Comparison of ENCODE assay signal across 20 cellular contexts in genomic region chr15:25170781-25171110, GRCh38.
A peak's percentile ranks its signal among the peaks of the same experiment; 100 is the strongest.
DNase-seq lines count a peak whose midpoint lies in the region; ATAC-seq and TF ChIP-seq lines count a peak whose summit lies in the region.
"Had no signal": no experiment of that assay in that cellular context is flagged by ENCODE, and none has a peak within 500 bp of the region (broad histone marks: within the 10 kb centered on the region; RNA-seq: fewer than 3 reads in every experiment).

No MANE protein-coding gene starts in this region.

- POLR2A ChIA-PET in activated B cell treated with CpG ODN at 0.5 μM for 24 hours (lab: Charles Lee): no interaction called here

- intact Hi-C loops in left ventricle myocardium superior (cut with micrococcal nuclease) (no loop called here), Right ventricle myocardium inferior (cut with DNase I) (no loop called here), activated B cell treated with CpG ODN at 0.5 μM for 24 hours (cut with micrococcal nuclease) (no loop called here), lower lobe of right lung (cut with DNase I) (no loop called here), stomach (cut with DNase I; ENCODE audit: low total_unique reads) (no loop called here)

- CTCF ChIA-PET in activated B cell treated with CpG ODN at 0.5 μM for 24 hours (lab: Charles Lee): no interaction called here

- H3K4me1 Mint-ChIP-seq in activated B cell treated with CpG ODN at 0.5 μM for 24 hours: no peaks in the 10 kb centered on the region

- H3K4me1 ChIP-seq in lower lobe of right lung (no peaks in the 10 kb centered on the region), stomach (no peaks in the 10 kb centered on the region)
- H3K4me1 ChIP-seq: SJCRH30 had no signal

- H3K27me3 ChIP-seq in lower lobe of right lung (ENCODE audit: low read depth): no peaks in the 10 kb centered on the region
- H3K27me3 ChIP-seq in stomach: no peaks in the 10 kb centered on the region
- H3K27me3 ChIP-seq: SJCRH30 had no signal

- H3K4me3 ChIP-seq in lower lobe of right lung (no peak overlapping the region), stomach (no peak overlapping the region)
- H3K4me3 ChIP-seq: SJCRH30 had no signal

- peaks cover 36% of the 10 kb centered on the region for H3K9me3 ChIP-seq in lower lobe of right lung
- peaks cover 23 to 67% (median 66%) of the 10 kb centered on the region in 4 donors for H3K9me3 ChIP-seq in stomach
- H3K9me3 ChIP-seq: SJCRH30 had no signal

- TF ChIP-seq EP300 in stomach (IDR thresholded peaks at IDR 0.05): no peak

- H3K27me3 Mint-ChIP-seq in activated B cell treated with CpG ODN at 0.5 μM for 24 hours: no peaks in the 10 kb centered on the region

- H3K9me3 Mint-ChIP-seq in activated B cell treated with CpG ODN at 0.5 μM for 24 hours: peaks cover 18% of the 10 kb centered on the region

- DNase-seq in left ventricle myocardium superior: peak; percentile 1
- no peak for DNase-seq in Right ventricle myocardium inferior (ENCODE audit: missing footprints)
- peak; percentile 7 for DNase-seq in activated B cell treated with CpG ODN at 0.5 μM for 24 hours
- peak; percentile 32 for DNase-seq in lower lobe of right lung
- peak; percentile 15 for DNase-seq in stomach
- no peak for DNase-seq in ureter (ENCODE audit: low spot score)
- DNase-seq in stimulated activated CD4-positive, alpha-beta T cell treated with anti-CD3 and anti-CD28 coated beads, Interleukin-1b, Interleukin-23, amount 100 ng/mL, for 48 hours: no peak
- DNase-seq in NCI-H2081 treated with DMSO at 0.1 percent for 48 hours (lab: John Stamatoyannopoulos, UW): no peak
- DNase-seq: ACHN, C1 segment of cervical spinal cord, DMS79 treated with DMSO at 0.1 percent for 48 hours, KBM-7, MV-4-11, NCI-H1694 treated with DMSO at 0.1 percent for 48 hours, NCI-H2107, NCI-H2227 treated with DMSO at 0.1 percent for 48 hours, NCI-H524, NCI-H82 had no signal

- WGBS in stomach, 5 donors: 82 to 96% (median 89%) methylated on average over 5 to 6 of the region's 6 CpGs

- no peak for TF ChIP-seq POLR2A in stomach (IDR thresholded peaks at IDR 0.05)

- no peaks in the 10 kb centered on the region for H3K36me3 Mint-ChIP-seq in activated B cell treated with CpG ODN at 0.5 μM for 24 hours (ENCODE audit: low read depth)

- ATAC-seq in left ventricle myocardium superior: no peak
- no peak for ATAC-seq in Right ventricle myocardium inferior
- no peak for ATAC-seq in activated B cell treated with CpG ODN at 0.5 μM for 24 hours (ENCODE audit: low read depth)
- no peak for ATAC-seq in lower lobe of right lung

- H3K27ac Mint-ChIP-seq in activated B cell treated with CpG ODN at 0.5 μM for 24 hours: no peak overlapping the region

- TF ChIP-seq CTCF in activated B cell treated with CpG ODN at 0.5 μM for 24 hours (IDR thresholded peaks at IDR 0.05) (no peak), lower lobe of right lung (IDR thresholded peaks at IDR 0.05) (no peak), stomach (IDR thresholded peaks at IDR 0.05) (no peak)

- H3K4me3 Mint-ChIP-seq in activated B cell treated with CpG ODN at 0.5 μM for 24 hours: no peak overlapping the region

- H3K27ac ChIP-seq in lower lobe of right lung: no peak overlapping the region
- H3K27ac ChIP-seq in stomach: no peak overlapping the region
- H3K27ac ChIP-seq: RWPE1, SJCRH30 had no signal

- no peaks in the 10 kb centered on the region for H3K36me3 ChIP-seq in lower lobe of right lung
- no peaks in the 10 kb centered on the region for H3K36me3 ChIP-seq in stomach
- H3K36me3 ChIP-seq: SJCRH30 had no signal

Comparison
In these comparisons a context has a peak if more than half of its experiments do, and no peak if none do; other contexts are left out.
1. DNase-seq: peak in left ventricle myocardium superior (single experiment), activated B cell treated with CpG ODN at 0.5 μM for 24 hours (single experiment), lower lobe of right lung (single experiment) and stomach (single experiment); none in Right ventricle myocardium inferior (single experiment), ureter (single experiment), stimulated activated CD4-positive, alpha-beta T cell treated with anti-CD3 and anti-CD28 coated beads, Interleukin-1b, Interleukin-23, amount 100 ng/mL, for 48 hours (single experiment) and NCI-H2081 treated with DMSO at 0.1 percent for 48 hours (single experiment).